22 cellular contexts compared by ENCODE assay signal in the genomic region with DNA sequence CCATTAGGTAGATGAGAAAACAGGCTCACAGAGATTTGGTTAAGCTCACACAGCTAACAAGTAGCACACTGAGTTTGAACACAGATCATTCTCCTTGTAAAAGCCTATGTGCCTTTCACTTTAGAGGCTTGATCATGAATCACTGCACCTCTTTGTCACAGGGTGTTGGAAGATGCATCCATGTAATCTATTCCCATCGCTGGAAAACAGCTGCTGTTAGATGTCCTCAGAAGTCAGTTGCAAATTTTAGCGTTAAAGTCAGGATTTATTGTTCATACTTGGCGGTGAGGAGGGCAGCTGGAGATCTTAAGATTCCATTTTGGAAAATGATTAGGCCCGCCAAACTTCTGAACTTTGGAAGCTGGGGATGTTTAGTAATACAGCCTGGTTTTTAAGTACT. TPM values are rescaled to one million over a fixed set of nuclear protein-coding genes. Genes with fewer than 3 reads are reported as not detected.
"Had no signal": no experiment of that assay in that cellular context is flagged by ENCODE, and none has a peak within 500 bp of the region (broad histone marks: within the 10 kb centered on the region; RNA-seq: fewer than 3 reads in every experiment).

No MANE protein-coding gene starts in this region.

- H3K27ac Mint-ChIP-seq: activated CD4-positive, alpha-beta T cell treated with anti-CD3 and anti-CD28 coated beads for 36 hours; activated naive CD8-positive, alpha-beta T cell treated with anti-CD3 and anti-CD28 coated beads, Interleukin-2, amount 10 ng/mL, durations not matched to agents 7 days and 5 days; endodermal cell; natural killer cell treated with Interleukin-12 subunit alpha and Interleukin-12 subunit beta and Interleukin-15 and Interleukin-18, amount 100 ng/mL, for 72 hours; stimulated activated naive CD8-positive, alpha-beta T cell treated with anti-CD3 and anti-CD28 coated beads, Interleukin-15, amount 100 ng/mL, for 72 hours had no signal

- H3K9me3 Mint-ChIP-seq: activated naive CD8-positive, alpha-beta T cell treated with anti-CD3 and anti-CD28 coated beads, Interleukin-2, amount 10 ng/mL, durations not matched to agents 7 days and 5 days; endodermal cell; natural killer cell treated with Interleukin-12 subunit alpha and Interleukin-12 subunit beta and Interleukin-15 and Interleukin-18, amount 100 ng/mL, for 72 hours; stimulated activated naive CD8-positive, alpha-beta T cell treated with anti-CD3 and anti-CD28 coated beads, Interleukin-15, amount 100 ng/mL, for 72 hours had no signal

- H3K4me1 Mint-ChIP-seq: endodermal cell had no signal

- DNase-seq: activated CD4-positive, alpha-beta T cell treated with anti-CD3 and anti-CD28 coated beads for 36 hours; activated CD4-positive, alpha-beta T cell treated with anti-CD3 and anti-CD28 coated beads, Interleukin-2, amount 50 U/mL, for 48 hours; activated naive CD8-positive, alpha-beta T cell treated with anti-CD3 and anti-CD28 coated beads, Interleukin-2, amount 10 ng/mL, durations not matched to agents 7 days and 5 days; amygdala; body of pancreas; caudate nucleus; colonic mucosa; endodermal cell; heart right ventricle; kidney glomerular epithelial cell; posterior cingulate gyrus; stimulated activated CD4-positive, alpha-beta T cell treated with anti-CD3 and anti-CD28 coated beads, Interleukin-2, amount 100 ng/mL, for 48 hours; stimulated activated naive CD8-positive, alpha-beta T cell treated with anti-CD3 and anti-CD28 coated beads, Interleukin-15, amount 100 ng/mL, for 72 hours; SW 1271; T-helper 2 cell; trophoblast cell had no signal

- H3K9me3 ChIP-seq: body of pancreas, colonic mucosa, gastroesophageal sphincter, heart right ventricle, neutrophil, suprapubic skin, vagina had no signal

- H3K4me1 ChIP-seq: colonic mucosa had no signal

- H3K4me3 ChIP-seq: body of pancreas, colonic mucosa, gastroesophageal sphincter, heart right ventricle, skin epidermis, suprapubic skin, vagina had no signal

- H3K27ac ChIP-seq: body of pancreas, colonic mucosa, gastroesophageal sphincter, heart right ventricle, neutrophil, vagina had no signal

- ATAC-seq: activated CD4-positive, alpha-beta T cell treated with anti-CD3 and anti-CD28 coated beads for 36 hours; body of pancreas; gastroesophageal sphincter; heart right ventricle; natural killer cell treated with Interleukin-12 subunit alpha and Interleukin-12 subunit beta and Interleukin-15 and Interleukin-18, amount 100 ng/mL, for 72 hours; stimulated activated naive CD8-positive, alpha-beta T cell treated with anti-CD3 and anti-CD28 coated beads, Interleukin-15, amount 100 ng/mL, for 72 hours had no signal

- H3K27me3 ChIP-seq: body of pancreas, colonic mucosa, gastroesophageal sphincter, heart right ventricle, neutrophil, suprapubic skin, vagina had no signal

- H3K27me3 Mint-ChIP-seq: activated CD4-positive, alpha-beta T cell treated with anti-CD3 and anti-CD28 coated beads for 36 hours; activated naive CD8-positive, alpha-beta T cell treated with anti-CD3 and anti-CD28 coated beads, Interleukin-2, amount 10 ng/mL, durations not matched to agents 7 days and 5 days; natural killer cell treated with Interleukin-12 subunit alpha and Interleukin-12 subunit beta and Interleukin-15 and Interleukin-18, amount 100 ng/mL, for 72 hours; stimulated activated naive CD8-positive, alpha-beta T cell treated with anti-CD3 and anti-CD28 coated beads, Interleukin-15, amount 100 ng/mL, for 72 hours had no signal

- H3K36me3 ChIP-seq: colonic mucosa had no signal

- H3K4me3 Mint-ChIP-seq: activated CD4-positive, alpha-beta T cell treated with anti-CD3 and anti-CD28 coated beads for 36 hours; activated naive CD8-positive, alpha-beta T cell treated with anti-CD3 and anti-CD28 coated beads, Interleukin-2, amount 10 ng/mL, durations not matched to agents 7 days and 5 days; endodermal cell; natural killer cell treated with Interleukin-12 subunit alpha and Interleukin-12 subunit beta and Interleukin-15 and Interleukin-18, amount 100 ng/mL, for 72 hours; stimulated activated naive CD8-positive, alpha-beta T cell treated with anti-CD3 and anti-CD28 coated beads, Interleukin-15, amount 100 ng/mL, for 72 hours had no signal

RNA-seq across cellular contexts. Expression of a gene that starts 2.6 kb away (rescaled TPM):
- total RNA-seq: vagina had no signal
